In genomic region chr12:69473229-69473628, GRCh38 we compare ENCODE assay signal across 17 cellular contexts. TPM values are rescaled to one million over a fixed set of nuclear protein-coding genes. Genes with fewer than 3 reads are reported as not detected.
DNase-seq lines count a peak whose midpoint lies in the region; ATAC-seq, FAIRE-seq and TF ChIP-seq lines count a peak whose summit lies in the region.
"Had no signal": no experiment of that assay in that cellular context is flagged by ENCODE, and none has a peak within 500 bp of the region (broad histone marks: within the 10 kb centered on the region; RNA-seq: fewer than 3 reads in every experiment).

No MANE protein-coding gene starts in this region.

- peaks cover 43% of the 10 kb centered on the region for H4K20me1 ChIP-seq in PC-3 (ENCODE audit: low read length)

- H3K36me3 Mint-ChIP-seq in glutamatergic neuron (ENCODE audit: unreplicated experiment): no peaks in the 10 kb centered on the region

- peaks cover 11% of the 10 kb centered on the region; the same call in 1 of the 2 replicates for H3K4me1 ChIP-seq in PC-3 (ENCODE audit: insufficient read depth, low read length)
- H3K4me1 ChIP-seq in psoas muscle: peaks cover 47% of the 10 kb centered on the region

- peaks cover 2% of the 10 kb centered on the region for H3K9me3 Mint-ChIP-seq in glutamatergic neuron (ENCODE audit: unreplicated experiment)
- H3K9me3 Mint-ChIP-seq: activated T-cell treated with anti-CD3 and anti-CD28 coated beads, Interleukin-2, amount 50 U/mL, for 24 hours had no signal

- H3K9ac ChIP-seq in PC-3 (ENCODE audit: low read length): no peak overlapping the region

- intact Hi-C loops in PC-3 (cut with micrococcal nuclease) (no loop called here), psoas muscle (cut with DNase I) (loop anchor here in 1 of 2 donors (10.0 kb wide), 1 partner anchor 52 kb away; no protein-coding TSS in a partner anchor), dorsolateral prefrontal cortex (cut with DNase I) (loop anchor here (5.0 kb wide), 2 partner anchors 99 to 109 kb away; no protein-coding TSS in a partner anchor)

- H3K27me3 ChIP-seq in PC-3 (ENCODE audit: low read length): no peaks in the 10 kb centered on the region
- H3K27me3 ChIP-seq in psoas muscle (ENCODE audit: insufficient read depth in 3 of 3, low read length in 2 of 3): no peaks in the 10 kb centered on the region
- no peaks in the 10 kb centered on the region for H3K27me3 ChIP-seq in dorsolateral prefrontal cortex
- H3K27me3 ChIP-seq: BE2C, cardiac muscle cell had no signal

- CTCF ChIA-PET in PC-3 (lab: Charles Lee): no interaction called here

- H3K27me3 Mint-ChIP-seq in glutamatergic neuron (ENCODE audit: unreplicated experiment): peaks cover 4% of the 10 kb centered on the region
- H3K27me3 Mint-ChIP-seq: activated T-cell treated with anti-CD3 and anti-CD28 coated beads, Interleukin-2, amount 50 U/mL, for 24 hours had no signal

- H3K27ac Mint-ChIP-seq in glutamatergic neuron (ENCODE audit: unreplicated experiment): no peak overlapping the region
- H3K27ac Mint-ChIP-seq: activated T-cell treated with anti-CD3 and anti-CD28 coated beads, Interleukin-2, amount 50 U/mL, for 24 hours had no signal

- peaks cover 76% of the 10 kb centered on the region for H3K79me2 ChIP-seq in PC-3 (ENCODE audit: low read length)

- ATAC-seq in PC-3 (no peak), psoas muscle (no peak), GM21390 (IDR thresholded peaks at IDR 0.05; ENCODE audit: unreplicated experiment) (no peak)
- ATAC-seq: Panc1 had no signal

- peak overlapping the region; percentile 10 for H3K4me3 Mint-ChIP-seq in glutamatergic neuron (ENCODE audit: unreplicated experiment)
- H3K4me3 Mint-ChIP-seq: activated T-cell treated with anti-CD3 and anti-CD28 coated beads, Interleukin-2, amount 50 U/mL, for 24 hours had no signal

- H3K9me3 ChIP-seq in PC-3 (ENCODE audit: low read length) (no peaks in the 10 kb centered on the region), psoas muscle (no peaks in the 10 kb centered on the region)
- H3K9me3 ChIP-seq: BE2C had no signal

- H3K9me2 ChIP-seq in PC-3 (replicated peaks; ENCODE audit: low read length): no peaks in the 10 kb centered on the region

- H3F3A ChIP-seq in PC-3 (ENCODE audit: low read length, unreplicated experiment): no peaks in the 10 kb centered on the region

- FAIRE-seq in GM12891 (lab: Jason Lieb, UNC): peak; percentile 23
- FAIRE-seq: islet of Langerhans had no signal

- BruUV-seq in PC-3 (replicated peaks; lab: Mats Ljungman, UMichigan): no TSS peak

- no peak for DNase-seq in GM12891 (ENCODE audit: insufficient read length, low spot score)
- no peak for DNase-seq in PC-3
- DNase-seq in glutamatergic neuron: no peak
- DNase-seq in psoas muscle: no peak
- no peak for DNase-seq in dorsolateral prefrontal cortex
- DNase-seq in NCI-H510A treated with DMSO at 0.1 percent for 48 hours (lab: John Stamatoyannopoulos, UW): no peak
- DNase-seq: activated T-cell treated with anti-CD3 and anti-CD28 coated beads, Interleukin-2, amount 50 U/mL, for 24 hours; BE2C; NCI-H2107; NCI-H748 treated with DMSO at 0.1 percent for 48 hours; occipital lobe; stimulated activated naive CD4-positive, alpha-beta T cell had no signal

- peak overlapping the region; percentile 87; the same call in 1 of the 2 replicates for H3K4me2 ChIP-seq in PC-3 (ENCODE audit: low read length)

- H3K27ac ChIP-seq in PC-3 (ENCODE audit: low read length): no peak overlapping the region
- H3K27ac ChIP-seq in psoas muscle: no peak overlapping the region
- peak overlapping the region in 8 of 59 donors; percentile 6 to 82 (median 26) for H3K27ac ChIP-seq in dorsolateral prefrontal cortex
- H3K27ac ChIP-seq: cardiac muscle cell, SK-N-MC had no signal

- POLR2A ChIA-PET in PC-3 (lab: Charles Lee; ENCODE audit: unreplicated experiment): no interaction called here

- no peak overlapping the region for H2AFZ ChIP-seq in PC-3 (ENCODE audit: low read length)

- H3K36me3 ChIP-seq in PC-3 (ENCODE audit: low read depth, low read length): no peaks in the 10 kb centered on the region
- H3K36me3 ChIP-seq in psoas muscle (ENCODE audit: insufficient read depth in 1 of 2, low read depth in 1 of 2): no peaks in the 10 kb centered on the region
- H3K36me3 ChIP-seq: BE2C, cardiac muscle cell had no signal

- H3K4me3 ChIP-seq in PC-3 (ENCODE audit: low read length) (no peak overlapping the region), psoas muscle (peak overlapping the region; percentile 5), dorsolateral prefrontal cortex (peak overlapping the region in 1 of 59 donors; percentile 96)
- H3K4me3 ChIP-seq: cardiac muscle cell, SK-N-MC had no signal

- peaks cover 38% of the 10 kb centered on the region for H3K4me1 Mint-ChIP-seq in glutamatergic neuron (ENCODE audit: low read depth, unreplicated experiment)

- TF ChIP-seq CTCF in PC-3 (conservative IDR thresholded peaks at IDR 0.05; ENCODE audit: low read depth, low read length): no peak
- TF ChIP-seq CTCF in glutamatergic neuron (IDR thresholded peaks at IDR 0.05; ENCODE audit: partially characterized antibody, unreplicated experiment): no peak
- no peak for TF ChIP-seq CTCF in psoas muscle (IDR thresholded peaks at IDR 0.05)
- no peak for TF ChIP-seq CTCF in dorsolateral prefrontal cortex (IDR thresholded peaks at IDR 0.05 in 54 of 56, conservative IDR thresholded peaks at IDR 0.05 in 2 of 56; ENCODE audit: low read depth in 1 of 56, partially characterized antibody in 56 of 56)

- no peak for TF ChIP-seq POLR2A in GM12891 (IDR thresholded peaks at IDR 0.05; ENCODE audit: low read depth, low read length)

TF ChIP-seq in GM12891, 5 proteins besides CTCF, POLR2A, EP300 and RAD21:
- TF ChIP-seq TAF1 (IDR thresholded peaks at IDR 0.05; ENCODE audit: low read depth, low read length) (no peak), POLR2AphosphoS5 (IDR thresholded peaks at IDR 0.05; ENCODE audit: low read depth, low read length) (no peak), SPI1 (IDR thresholded peaks at IDR 0.05; ENCODE audit: low read depth, low read length) (no peak), PAX5 (IDR thresholded peaks at IDR 0.05; ENCODE audit: insufficient read depth, low read length, severe bottlenecking) (no peak), POU2F2 (IDR thresholded peaks at IDR 0.05; ENCODE audit: low read depth, low read length) (no peak)

RNA-seq across cellular contexts. Expression of gene FRS2, which starts 3.0 kb away (rescaled TPM):
- 5.0 TPM for polyA plus RNA-seq in GM12891 (2012; ENCODE audit: low read depth, missing spikeins)
- 17.6 and 35.0 TPM in 2 replicates for total RNA-seq in PC-3 (2014; rRNA removed)
- 26.7 TPM for total RNA-seq in glutamatergic neuron (ENCODE audit: unreplicated experiment)
- 10 to 100 TPM; 12.8 to 18.9 (median 15.0) TPM for total RNA-seq in psoas muscle
- 10 to 100 TPM in 1 of 3 donors, 1 to 10 TPM in 2; 3.6 to 16.8 (median 4.0) TPM for polyA plus RNA-seq in psoas muscle
- 10 to 100 TPM; 41.5 to 87.4 (median 58.7) TPM for total RNA-seq in dorsolateral prefrontal cortex
